17 cellular contexts compared by ENCODE assay signal in genomic region chr9:3342159-3342777, GRCh38.
DNase-seq lines count a peak whose midpoint lies in the region; ATAC-seq and TF ChIP-seq lines count a peak whose summit lies in the region.
"Had no signal": no experiment of that assay in that cellular context is flagged by ENCODE, and none has a peak within 500 bp of the region (broad histone marks: within the 10 kb centered on the region; RNA-seq: fewer than 3 reads in every experiment).

No MANE protein-coding gene starts in this region.

- no peak overlapping the region for H3K27ac ChIP-seq in foreskin keratinocyte
- no peak overlapping the region for H3K27ac ChIP-seq in tibial artery
- H3K27ac ChIP-seq: C4-2B, tibial nerve had no signal

- TF ChIP-seq CTCF in GM12865 (IDR thresholded peaks at IDR 0.05; ENCODE audit: insufficient read depth, low read depth, low read length, missing control alignments) (no peak), foreskin keratinocyte (conservative IDR thresholded peaks at IDR 0.05) (no peak), tibial artery (IDR thresholded peaks at IDR 0.05) (no peak)

- intact Hi-C loops in tibial artery (cut with DNase I; ENCODE audit: low total_unique reads): no loop called here

- H3K4me3 ChIP-seq in GM12865 (ENCODE audit: low read depth, low read length) (no peak overlapping the region), adipocyte (ENCODE audit: low read length) (peak overlapping the region; percentile 44), tibial artery (no peak overlapping the region)
- H3K4me3 ChIP-seq: lung, tibial nerve had no signal

- no peaks in the 10 kb centered on the region for H3K36me3 ChIP-seq in adipocyte (ENCODE audit: control insufficient read depth, insufficient read depth, low read length, severe bottlenecking)
- no peaks in the 10 kb centered on the region for H3K36me3 ChIP-seq in tibial artery
- H3K36me3 ChIP-seq: tibial nerve had no signal

- H3K9me3 ChIP-seq in adipocyte (ENCODE audit: control insufficient read depth, low read length) (no peaks in the 10 kb centered on the region), tibial artery (no peaks in the 10 kb centered on the region)
- H3K9me3 ChIP-seq: tibial nerve had no signal

- ATAC-seq in foreskin keratinocyte: no peak
- ATAC-seq: esophagus mucosa; natural killer cell treated with Interleukin-12 subunit alpha and Interleukin-12 subunit beta and Interleukin-15 and Interleukin-18, amount 100 ng/mL, for 72 hours had no signal

- H3K27me3 ChIP-seq in adipocyte (replicated peaks; ENCODE audit: control insufficient read depth, insufficient read depth, low read length): no peaks in the 10 kb centered on the region
- no peaks in the 10 kb centered on the region for H3K27me3 ChIP-seq in foreskin keratinocyte
- H3K27me3 ChIP-seq in tibial artery: no peaks in the 10 kb centered on the region
- H3K27me3 ChIP-seq: tibial nerve had no signal

- DNase-seq in GM12865 (ENCODE audit: low read depth) (peak; percentile 3), HS-5 (ENCODE audit: low read depth) (peak; percentile 54), adipocyte (ENCODE audit: low read depth) (peak; percentile 73), foreskin keratinocyte (peak; percentile 19 to 49), COLO829 (ENCODE audit: low spot score) (no peak), tibial artery (no peak), A172 (ENCODE audit: low spot score) (no peak)
- DNase-seq: activated CD4-positive, alpha-beta T cell treated with anti-CD3 and anti-CD28 coated beads, Interleukin-2, amount 50 U/mL, for 1 hour; activated naive CD8-positive, alpha-beta T cell treated with anti-CD3 and anti-CD28 coated beads, Interleukin-2, amount 10 ng/mL, durations not matched to agents 7 days and 5 days; DND-41; NCI-H2081 treated with DMSO at 0.1 percent for 48 hours; stimulated activated CD4-positive, alpha-beta T cell treated with anti-CD3 and anti-CD28 coated beads, Interleukin-1b, Interleukin-23, amount 100 ng/mL, for 48 hours had no signal

- peaks cover 28% of the 10 kb centered on the region for H3K4me1 ChIP-seq in adipocyte (ENCODE audit: control insufficient read depth, insufficient read depth, low read length)
- peaks cover 2% of the 10 kb centered on the region for H3K4me1 ChIP-seq in foreskin keratinocyte
- peaks cover 0 to 4% (median 0%) of the 10 kb centered on the region in 4 donors for H3K4me1 ChIP-seq in tibial artery

- H3K9ac ChIP-seq in adipocyte (ENCODE audit: low read length): no peak overlapping the region

Comparison
In these comparisons a context has a peak if more than half of its experiments do, and no peak if none do; other contexts are left out.
1. DNase-seq: peak in GM12865 (single experiment), HS-5 (single experiment), adipocyte (single experiment) and foreskin keratinocyte (2 of 2); none in COLO829 (single experiment), tibial artery (0 of 2) and A172 (single experiment).